ENCODE assay signal across 8 cellular contexts in the genomic region with DNA sequence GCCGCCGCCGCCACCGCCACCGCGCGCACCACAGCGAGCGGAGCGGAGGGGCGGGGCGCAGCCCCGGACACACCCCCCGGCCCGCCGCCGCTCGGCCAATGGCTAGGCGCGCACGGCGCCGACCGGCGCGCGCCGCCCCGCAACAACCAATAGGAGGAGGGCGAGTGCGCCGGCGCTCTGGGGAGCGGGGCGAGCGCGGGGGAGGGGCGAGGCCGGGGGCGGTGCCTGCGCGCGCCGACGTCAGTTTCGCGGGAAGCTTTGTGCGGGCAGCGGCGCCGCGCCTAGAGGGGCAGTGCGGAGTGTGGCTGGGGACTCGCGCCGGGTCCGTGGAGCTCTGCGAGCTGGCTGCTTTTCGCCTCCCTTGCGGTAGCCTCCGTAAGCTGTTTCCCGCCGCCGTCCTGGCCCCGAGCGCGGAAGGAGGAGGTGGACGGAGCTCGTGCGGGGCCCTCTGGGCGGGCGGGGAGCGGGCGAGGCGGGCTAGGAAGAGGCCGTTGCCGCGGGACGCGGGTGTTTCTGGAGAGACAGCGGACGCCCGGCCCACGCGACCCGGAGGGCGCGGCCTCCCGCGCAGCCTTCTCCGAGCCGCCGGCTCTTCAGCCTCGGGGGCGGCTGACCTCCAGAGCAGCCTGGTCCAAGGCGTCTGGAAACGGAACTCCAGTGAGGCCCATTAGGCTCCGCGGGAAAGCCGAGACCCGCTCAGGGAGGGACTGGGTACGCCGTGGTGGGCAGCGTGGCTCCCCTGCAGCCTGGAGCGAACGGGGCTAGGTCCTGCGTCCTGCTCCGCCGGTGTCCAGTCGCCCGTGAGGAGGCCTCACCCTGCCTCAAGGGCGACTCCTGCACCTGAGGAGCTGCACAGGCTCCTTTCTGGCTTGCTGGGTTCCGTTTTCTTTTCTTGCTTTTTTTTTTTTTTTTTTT. TPM values are rescaled to one million over a fixed set of nuclear protein-coding genes. Genes with fewer than 3 reads are reported as not detected.
A peak's percentile ranks its signal among the peaks of the same experiment; 100 is the strongest.
DNase-seq lines count a peak whose midpoint lies in the region; ATAC-seq, FAIRE-seq and TF ChIP-seq lines count a peak whose summit lies in the region.

TSS of gene ZMYND19 (minus strand) at position 44 of the 915 bp plus-strand sequence. CDS start 249 bp downstream, outside the sequence.

- H3K36me3 ChIP-seq in left lung: peaks cover 0 to 25% of the 10 kb centered on the region in 2 donors

- H3K27me3 ChIP-seq in left lung: no peaks in the 10 kb centered on the region

- TF ChIP-seq CTCF in coronary artery (IDR thresholded peaks at IDR 0.05) (no peak), left lung (IDR thresholded peaks at IDR 0.05) (no peak)

- peak; percentile 92 for FAIRE-seq in GM19239 (lab: Jason Lieb, UNC)

- H3K4me1 ChIP-seq in left lung: peaks cover 14 to 34% of the 10 kb centered on the region in 2 donors

- DNase-seq in Ammon's horn (ENCODE audit: low spot score) (peak; percentile 85), GM19239 (ENCODE audit: insufficient read length, low spot score) (peak; percentile 99), NCI-H510A treated with DMSO at 0.1 percent for 48 hours (lab: John Stamatoyannopoulos, UW) (peak; percentile 91), coronary artery (ENCODE audit: low spot score) (peak; percentile 86), left lung (peak; percentile 88 to 96)
- DNase-seq in activated CD4-positive, alpha-beta T cell treated with anti-CD3 and anti-CD28 coated beads for 4 hours: peak; percentile 88 to 89
- DNase-seq in stimulated activated CD4-positive, alpha-beta T cell treated with anti-CD3 and anti-CD28 coated beads, Interleukin-2, amount 100 ng/mL, for 4 hours (ENCODE audit: low read depth): peak; percentile 86

- intact Hi-C loops in left lung (cut with DNase I): no loop called here

- H3K9me3 ChIP-seq in left lung: no peaks in the 10 kb centered on the region

- peak within 1 kb of the TSS; percentile 16 to 80 for H3K27ac ChIP-seq in coronary artery
- peak within 1 kb of the TSS in 1 of 2 donors; percentile 76 for H3K27ac ChIP-seq in left lung

- H3K4me3 ChIP-seq in coronary artery: peak within 1 kb of the TSS; percentile 95
- peak within 1 kb of the TSS; percentile 90 to 93 for H3K4me3 ChIP-seq in left lung

- ATAC-seq in HG03439 (IDR thresholded peaks at IDR 0.05; ENCODE audit: unreplicated experiment): peak; percentile 79
- ATAC-seq in left lung: peak; percentile 95

RNA-seq across cellular contexts. Expression of gene ZMYND19, which starts in this region (rescaled TPM):
- 10 to 100 TPM; 22.3 to 30.5 TPM for total RNA-seq in left lung
